In the genomic region with DNA sequence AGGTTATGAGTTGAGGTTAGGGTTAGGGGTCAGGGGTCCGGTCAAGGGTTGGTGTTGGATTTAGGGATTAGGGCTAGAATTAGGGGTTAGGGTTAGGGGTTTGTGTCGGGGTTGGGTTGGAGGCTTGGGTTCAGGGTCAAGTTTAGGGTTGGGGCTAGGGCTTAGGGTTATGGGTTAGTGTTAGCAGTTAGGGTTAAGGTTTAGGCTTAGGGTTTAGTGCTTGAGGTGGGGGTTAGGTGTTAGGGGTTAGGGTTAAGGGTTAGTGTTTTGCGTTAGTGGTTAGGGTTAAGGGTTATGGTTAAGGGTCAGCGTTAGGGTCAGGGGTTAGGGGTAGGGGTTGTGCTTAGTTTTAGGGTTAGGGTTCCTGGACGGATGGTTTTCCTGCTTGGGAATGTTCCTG, we compare ENCODE assay signal across 9 cellular contexts. TPM values are rescaled to one million over a fixed set of nuclear protein-coding genes. Genes with fewer than 3 reads are reported as not detected.
"Had no signal": no experiment of that assay in that cellular context is flagged by ENCODE, and none has a peak within 500 bp of the region (broad histone marks: within the 10 kb centered on the region; RNA-seq: fewer than 3 reads in every experiment).

No MANE protein-coding gene starts in this region.

- H3K36me3 Mint-ChIP-seq: IgD-negative memory B cell had no signal

- FAIRE-seq: H1, H54, HTR-8/SVneo had no signal

- H3K4me3 ChIP-seq: GM23338 had no signal

- H3K4me1 Mint-ChIP-seq: H9, IgD-negative memory B cell had no signal

- DNase-seq: H9, HCEC 1CT, KG1 had no signal

- H3K4me3 Mint-ChIP-seq: GM23338, H9, IgD-negative memory B cell had no signal

- H3K4me2 ChIP-seq: GM23338 had no signal

- H2AFZ ChIP-seq: GM23338 had no signal

- H3K27ac Mint-ChIP-seq: GM23338, H9, IgD-negative memory B cell had no signal

RNA-seq across cellular contexts. Expression of gene SYCE1, which starts 1.7 kb away (rescaled TPM):
- total RNA-seq: GM23338, H1, H9, HT-29 had no signal
- polyA plus RNA-seq: H1, IgD-negative memory B cell had no signal

RNA-seq across cellular contexts. Expression of gene CYP2E1, which starts 40.0 kb away (rescaled TPM):
- total RNA-seq: H1, HT-29 had no signal
- polyA plus RNA-seq: IgD-negative memory B cell had no signal

RNA-seq across cellular contexts. Expression of gene FRG2B, which starts 59.5 kb away (rescaled TPM):
- total RNA-seq: GM23338, H1, H9, HT-29 had no signal
- polyA plus RNA-seq: GM23338, H1, IgD-negative memory B cell had no signal
